ENCODE assay signal across 8 cellular contexts in genomic region chr12:46472893-46473633, GRCh38.
A peak's percentile ranks its signal among the peaks of the same experiment; 100 is the strongest.
DNase-seq lines count a peak whose midpoint lies in the region; ATAC-seq and TF ChIP-seq lines count a peak whose summit lies in the region.

No MANE protein-coding gene starts in this region.

- H3K27me3 ChIP-seq in OCI-LY3 (ENCODE audit: low read depth, low read length) = no peaks in the 10 kb centered on the region
- no peaks in the 10 kb centered on the region for H3K27me3 ChIP-seq in smooth muscle cell (ENCODE audit: low read depth)

- H2AFZ ChIP-seq in OCI-LY3 (ENCODE audit: low read depth, low read length) (no peak overlapping the region), smooth muscle cell (ENCODE audit: low read depth) (peak overlapping the region; percentile 88)

- peak overlapping the region; percentile 63 for H3K4me3 ChIP-seq in OCI-LY3 (ENCODE audit: low read length)
- H3K4me3 ChIP-seq in fibroblast of mammary gland (ENCODE audit: control insufficient read depth, low read depth, low read length) = no peak overlapping the region
- peak overlapping the region; percentile 35 for H3K4me3 ChIP-seq in smooth muscle cell

- 69% methylated on average over 4 of the region's 4 CpGs for WGBS in smooth muscle cell (ENCODE audit: low lambda C conversion rate)

- H3K36me3 ChIP-seq in OCI-LY3 (replicated peaks; ENCODE audit: low read depth, low read length) (peaks cover 7% of the 10 kb centered on the region), smooth muscle cell (ENCODE audit: low read depth) (no peaks in the 10 kb centered on the region)

- peak overlapping the region; percentile 93 for H3K27ac ChIP-seq in OCI-LY3 (ENCODE audit: low read length)
- H3K27ac ChIP-seq in smooth muscle cell (ENCODE audit: low read depth) = peak overlapping the region; percentile 95

- DNase-seq in DMS 273 (lab: John Stamatoyannopoulos, UW; ENCODE audit: unreplicated experiment) (peak; percentile 49), DMS 273 treated with DMSO at 0.1 percent for 48 hours (lab: John Stamatoyannopoulos, UW) (no peak), fibroblast of mammary gland (ENCODE audit: low read depth) (peak; percentile 68), smooth muscle cell (lab: John Stamatoyannopoulos, UW; ENCODE audit: unreplicated experiment) (no peak), hippocampal formation (lab: John Stamatoyannopoulos, UW) (no peak), retina (no peak)

- H3K4me2 ChIP-seq in OCI-LY3 (ENCODE audit: low read length) = peak overlapping the region; percentile 89
- H3K4me2 ChIP-seq in smooth muscle cell = peak overlapping the region; percentile 81

- H3K79me2 ChIP-seq in OCI-LY3 (ENCODE audit: low read length) (peaks cover 31% of the 10 kb centered on the region), smooth muscle cell (ENCODE audit: low read depth) (no peaks in the 10 kb centered on the region)

- H3K4me1 ChIP-seq in OCI-LY3 (ENCODE audit: low read length) (peaks cover 68% of the 10 kb centered on the region), smooth muscle cell (ENCODE audit: low read depth) (peaks cover 18% of the 10 kb centered on the region)

- H3K9ac ChIP-seq in OCI-LY3 (ENCODE audit: low read length) = peak overlapping the region; percentile 70
- H3K9ac ChIP-seq in smooth muscle cell (ENCODE audit: low read depth) = no peak overlapping the region

- H3K9me3 ChIP-seq in OCI-LY3 (ENCODE audit: insufficient read depth, low read length) (no peaks in the 10 kb centered on the region), smooth muscle cell (replicated peaks; ENCODE audit: low read depth) (no peaks in the 10 kb centered on the region)

- peaks cover 29% of the 10 kb centered on the region for H3F3A ChIP-seq in smooth muscle cell (ENCODE audit: low read depth)

- TF ChIP-seq CTCF in OCI-LY3 (IDR thresholded peaks at IDR 0.05; ENCODE audit: low read depth, low read length) = no peak
- TF ChIP-seq CTCF in fibroblast of mammary gland (conservative IDR thresholded peaks at IDR 0.05; ENCODE audit: control insufficient read depth, insufficient read depth, low read depth, low read length) = no peak
- no peak for TF ChIP-seq CTCF in smooth muscle cell (IDR thresholded peaks at IDR 0.05; ENCODE audit: borderline replicate concordance, insufficient read depth, poor library complexity, severe bottlenecking)

- no peaks in the 10 kb centered on the region for H4K20me1 ChIP-seq in OCI-LY3 (ENCODE audit: insufficient read depth, low read length)
- no peaks in the 10 kb centered on the region for H4K20me1 ChIP-seq in smooth muscle cell (ENCODE audit: low read depth)

- ATAC-seq in HG02763 (IDR thresholded peaks at IDR 0.05; ENCODE audit: unreplicated experiment) = no peak

Comparison
In these comparisons a context has a peak if more than half of its experiments do, and no peak if none do; other contexts are left out.
1. DNase-seq: peak in DMS 273 (single experiment) and fibroblast of mammary gland (single experiment); none in DMS 273 treated with DMSO at 0.1 percent for 48 hours (single experiment), smooth muscle cell (single experiment), hippocampal formation (0 of 2) and retina (single experiment).